In genomic region chr9:33024966-33025571, GRCh38 we compare ENCODE assay signal across 8 cellular contexts. TPM values are rescaled to one million over a fixed set of nuclear protein-coding genes. Genes with fewer than 3 reads are reported as not detected.
DNase-seq lines count a peak whose midpoint lies in the region; ATAC-seq and TF ChIP-seq lines count a peak whose summit lies in the region.

DNAJA1 (plus strand) TSS chr9:33025273; CDS start chr9:33026485, 1,212 bp downstream.

- H3K4me3 ChIP-seq in astrocyte of the cerebellum (ENCODE audit: low read depth, low read length) (peak within 1 kb of the TSS; percentile 99), hepatocyte (peak within 1 kb of the TSS; percentile 89), retinal pigment epithelial cell (ENCODE audit: low read length) (peak within 1 kb of the TSS; percentile 97)

- peaks cover 94% of the 10 kb centered on the region for H3K79me2 ChIP-seq in hepatocyte

- ATAC-seq in GM18508 (IDR thresholded peaks at IDR 0.05; ENCODE audit: insufficient read depth, unreplicated experiment) (peak; percentile 72), HG02970 (IDR thresholded peaks at IDR 0.05; ENCODE audit: low FRiP score, unreplicated experiment) (peak; percentile 94)

- H3K27ac ChIP-seq in hepatocyte: peak within 1 kb of the TSS; percentile 98

- no peaks in the 10 kb centered on the region for H3K36me3 ChIP-seq in hepatocyte (replicated peaks; ENCODE audit: insufficient read depth, low read depth)

- H3K9me2 ChIP-seq in hepatocyte (replicated peaks; ENCODE audit: insufficient read depth): no peaks in the 10 kb centered on the region

- H4K20me1 ChIP-seq in hepatocyte (ENCODE audit: insufficient read depth, poor library complexity, severe bottlenecking): peaks cover 45% of the 10 kb centered on the region

- no peaks in the 10 kb centered on the region for H3K9me3 ChIP-seq in hepatocyte (ENCODE audit: low read depth)

- H3K4me1 ChIP-seq in hepatocyte (ENCODE audit: insufficient read depth): peaks cover 38% of the 10 kb centered on the region

- H3K4me2 ChIP-seq in hepatocyte: peak within 1 kb of the TSS; percentile 94

- H3K27me3 ChIP-seq in hepatocyte: no peaks in the 10 kb centered on the region

- DNase-seq in NCI-H2029 (lab: John Stamatoyannopoulos, UW): peak; percentile 91
- DNase-seq in T1000 (lab: John Stamatoyannopoulos, UW): peak; percentile 88
- DNase-seq in astrocyte of the cerebellum (ENCODE audit: low read depth): peak; percentile 80
- DNase-seq in hepatocyte (ENCODE audit: low spot score): peak; percentile 98
- DNase-seq in retinal pigment epithelial cell (ENCODE audit: low read depth): peak; percentile 56
- DNase-seq in cortex of kidney (lab: John Stamatoyannopoulos, UW): no peak

- 1% methylated on average over 47 of the region's 61 CpGs for WGBS in hepatocyte (ENCODE audit: low lambda C conversion rate, missing lambda C conversion rate)

- in situ Hi-C loops in astrocyte of the cerebellum (cut with HindIII; ENCODE audit: low sequenced_read_pairs): no loop called here

- TF ChIP-seq CTCF in astrocyte of the cerebellum (IDR thresholded peaks at IDR 0.05; ENCODE audit: low read depth, low read length, missing control alignments) (no peak), hepatocyte (IDR thresholded peaks at IDR 0.05; ENCODE audit: poor library complexity) (no peak), retinal pigment epithelial cell (conservative IDR thresholded peaks at IDR 0.05; ENCODE audit: low read depth, low read length) (no peak)

- peak within 1 kb of the TSS; percentile 79 for H2AFZ ChIP-seq in hepatocyte

RNA-seq across cellular contexts. Expression of gene DNAJA1, which starts in this region (rescaled TPM):
- 171 and 185 TPM in 2 replicates for total RNA-seq in hepatocyte
- 163 and 173 TPM in 2 replicates for polyA plus RNA-seq in hepatocyte
